In genomic region chr7:154853727-154854095, GRCh38 we compare ENCODE assay signal across 20 cellular contexts.
"Had no signal": no experiment of that assay in that cellular context is flagged by ENCODE, and none has a peak within 500 bp of the region (broad histone marks: within the 10 kb centered on the region; RNA-seq: fewer than 3 reads in every experiment).

No MANE protein-coding gene starts in this region.

- H3K27ac ChIP-seq: adrenal gland, cardiac muscle cell, parathyroid adenoma, tibial artery, uterus, WERI-Rb-1 had no signal

- DNase-seq: activated CD4-positive, alpha-beta T cell treated with anti-CD3 and anti-CD28 coated beads for 1 hour; activated CD8-positive, alpha-beta memory T cell treated with anti-CD3 and anti-CD28 coated beads for 24 hours; activated CD8-positive, alpha-beta memory T cell treated with anti-CD3 and anti-CD28 coated beads, Interleukin-2, amount 50 U/mL, for 48 hours; activated effector memory CD4-positive, alpha-beta T cell treated with anti-CD3 and anti-CD28 coated beads, Interleukin-2, amount 50 U/mL, for 16 hours; activated T-cell treated with anti-CD3 and anti-CD28 coated beads, Interleukin-2, amount 50 U/mL, for 48 hours; adrenal gland; erythroblast; foreskin melanocyte; glutamatergic neuron; left ventricle myocardium superior; stimulated activated CD4-positive, alpha-beta T cell treated with anti-CD3 and anti-CD28 coated beads, Interleukin-1b, Interleukin-23, amount 100 ng/mL, for 48 hours; stimulated activated naive CD4-positive, alpha-beta T cell treated with Interleukin-2 at 50 U/mL for 16 hours; uterus; WERI-Rb-1 had no signal

- H3K4me3 ChIP-seq: adrenal gland, cardiac muscle cell, tibial artery, uterus had no signal

- ATAC-seq: activated naive CD4-positive, alpha-beta T cell treated with anti-CD3 and anti-CD28 coated beads, Interleukin-2, amount 50 U/mL, for 72 hours; left ventricle myocardium superior; natural killer cell treated with Interleukin-12 subunit alpha and Interleukin-12 subunit beta and Interleukin-15 and Interleukin-18, amount 100 ng/mL, for 72 hours had no signal

- H3K4me1 ChIP-seq: adrenal gland, parathyroid adenoma, tibial artery, uterus had no signal

- H3K9me3 ChIP-seq: adrenal gland, tibial artery, uterus had no signal

- H3K79me2 ChIP-seq: parathyroid adenoma had no signal

- H3K27me3 ChIP-seq: adrenal gland, cardiac muscle cell, tibial artery, uterus had no signal

- H3K9ac ChIP-seq: parathyroid adenoma had no signal

- H3K36me3 ChIP-seq: adrenal gland, cardiac muscle cell, tibial artery, uterus, WERI-Rb-1 had no signal

- FAIRE-seq: keratinocyte had no signal

- H2AFZ ChIP-seq: parathyroid adenoma had no signal
